21 cellular contexts compared by ENCODE assay signal in the genomic region with DNA sequence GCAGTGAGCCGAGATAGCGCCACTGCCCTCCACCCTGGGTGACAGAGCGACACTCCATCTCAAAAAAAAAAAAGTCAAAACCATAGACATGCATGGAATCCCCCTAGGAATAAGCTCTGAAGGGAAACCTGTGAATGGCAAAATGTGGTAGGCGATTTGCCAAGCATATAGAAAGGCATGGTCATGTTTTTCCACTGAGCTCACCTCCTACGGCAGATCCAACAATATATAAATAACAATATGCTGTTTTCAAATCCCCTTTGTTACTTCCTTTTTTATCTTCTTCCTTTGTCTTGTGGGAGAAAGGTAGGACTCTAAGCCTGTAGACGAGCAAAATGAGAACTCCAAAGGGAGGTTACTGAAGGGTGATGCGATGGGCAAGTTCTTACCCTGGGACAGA.
DNase-seq lines count a peak whose midpoint lies in the region; ATAC-seq and TF ChIP-seq lines count a peak whose summit lies in the region.
"Had no signal": no experiment of that assay in that cellular context is flagged by ENCODE, and none has a peak within 500 bp of the region (broad histone marks: within the 10 kb centered on the region; RNA-seq: fewer than 3 reads in every experiment).

No MANE protein-coding gene starts in this region.

- no peak for DNase-seq in heart right ventricle
- DNase-seq in Right ventricle myocardium inferior (ENCODE audit: missing footprints) = no peak
- peak; percentile 74 to 76 for DNase-seq in dermis microvascular lymphatic vessel endothelial cell (ENCODE audit: low read depth in 2 of 2)
- DNase-seq in sigmoid colon = no peak
- no peak for DNase-seq in vagina (ENCODE audit: extremely low spot score in 2 of 2)
- no peak for DNase-seq in mesenteric fat pad (ENCODE audit: low spot score)
- no peak for DNase-seq in glutamatergic neuron
- DNase-seq: activated CD4-positive, alpha-beta memory T cell treated with anti-CD3 and anti-CD28 coated beads, Interleukin-2, amount 10 ng/mL, durations not matched to agents 7 days and 5 days; activated naive CD8-positive, alpha-beta T cell treated with anti-CD3 and anti-CD28 coated beads, Interleukin-2, amount 10 ng/mL, durations not matched to agents 7 days and 5 days; activated T-cell treated with anti-CD3 and anti-CD28 coated beads, Interleukin-2, amount 50 U/mL, for 48 hours; C1 segment of cervical spinal cord; DMS153; NCI-H1436 treated with DMSO at 0.1 percent for 48 hours; NCI-H446; ovary; small intestine had no signal

- peaks cover 12% of the 10 kb centered on the region for H3K4me1 Mint-ChIP-seq in glutamatergic neuron (ENCODE audit: low read depth, unreplicated experiment)

- H3K27me3 ChIP-seq in heart right ventricle = no peaks in the 10 kb centered on the region
- no peaks in the 10 kb centered on the region for H3K27me3 ChIP-seq in sigmoid colon
- H3K27me3 ChIP-seq in vagina = no peaks in the 10 kb centered on the region
- H3K27me3 ChIP-seq: ovary had no signal

- H3K4me3 ChIP-seq in heart right ventricle (no peak overlapping the region), sigmoid colon (no peak overlapping the region), vagina (no peak overlapping the region)
- H3K4me3 ChIP-seq: A549, ovary had no signal

- H3K36me3 ChIP-seq in heart right ventricle = peaks cover 0 to 19% (median 0%) of the 10 kb centered on the region in 9 donors
- no peaks in the 10 kb centered on the region for H3K36me3 ChIP-seq in sigmoid colon
- H3K36me3 ChIP-seq in vagina = no peaks in the 10 kb centered on the region
- H3K36me3 ChIP-seq: ovary had no signal

- TF ChIP-seq EP300 in sigmoid colon (IDR thresholded peaks at IDR 0.05) = no peak

- 76 to 77% methylated on average over 7 of the region's 7 CpGs for WGBS in heart right ventricle, 2 donors
- 85 to 92% methylated on average over 7 of the region's 7 CpGs for WGBS in sigmoid colon, 2 donors

- H3K27me3 Mint-ChIP-seq in glutamatergic neuron (ENCODE audit: unreplicated experiment) = peaks cover 2% of the 10 kb centered on the region

- no peaks in the 10 kb centered on the region for H3K9me3 ChIP-seq in heart right ventricle
- H3K9me3 ChIP-seq in sigmoid colon = no peaks in the 10 kb centered on the region
- H3K9me3 ChIP-seq in vagina = no peaks in the 10 kb centered on the region
- H3K9me3 ChIP-seq: A549, ovary had no signal

- ATAC-seq in heart right ventricle = no peak
- no peak for ATAC-seq in Right ventricle myocardium inferior
- no peak for ATAC-seq in HG02610 (IDR thresholded peaks at IDR 0.05; ENCODE audit: unreplicated experiment)
- ATAC-seq: A549, HepG2, left lobe of liver had no signal

- no peak overlapping the region for H3K4me3 Mint-ChIP-seq in glutamatergic neuron (ENCODE audit: unreplicated experiment)
- H3K4me3 Mint-ChIP-seq: activated CD4-positive, alpha-beta memory T cell treated with anti-CD3 and anti-CD28 coated beads, Interleukin-2, amount 10 ng/mL, durations not matched to agents 7 days and 5 days; activated naive CD8-positive, alpha-beta T cell treated with anti-CD3 and anti-CD28 coated beads, Interleukin-2, amount 10 ng/mL, durations not matched to agents 7 days and 5 days had no signal

- H3K36me3 Mint-ChIP-seq in glutamatergic neuron (ENCODE audit: unreplicated experiment) = no peaks in the 10 kb centered on the region
- H3K36me3 Mint-ChIP-seq: activated naive CD8-positive, alpha-beta T cell treated with anti-CD3 and anti-CD28 coated beads, Interleukin-2, amount 10 ng/mL, durations not matched to agents 7 days and 5 days had no signal

- H3K27ac Mint-ChIP-seq in glutamatergic neuron (ENCODE audit: unreplicated experiment) = no peak overlapping the region
- H3K27ac Mint-ChIP-seq: activated CD4-positive, alpha-beta memory T cell treated with anti-CD3 and anti-CD28 coated beads, Interleukin-2, amount 10 ng/mL, durations not matched to agents 7 days and 5 days; activated naive CD8-positive, alpha-beta T cell treated with anti-CD3 and anti-CD28 coated beads, Interleukin-2, amount 10 ng/mL, durations not matched to agents 7 days and 5 days had no signal

- H3K4me1 ChIP-seq in heart right ventricle (peaks cover 4 to 48% (median 38%) of the 10 kb centered on the region in 9 donors), sigmoid colon (peaks cover 0 to 59% (median 49%) of the 10 kb centered on the region in 4 donors), vagina (peaks cover 35% of the 10 kb centered on the region)

- intact Hi-C loops in heart right ventricle (cut with DNase I) (loop anchor here in 5 of 10 donors (2.0 to 10.0 kb wide), 8 partner anchors 66 to 289 kb away; no protein-coding TSS in a partner anchor), Right ventricle myocardium inferior (cut with DNase I) (loop anchor here (5.0 to 10.0 kb wide), 3 partner anchors 66 to 201 kb away; no protein-coding TSS in a partner anchor), sigmoid colon (cut with DNase I) (no loop called here), vagina (cut with DNase I) (loop anchor here (10.0 kb wide), 2 partner anchors 119 to 199 kb away; no protein-coding TSS in a partner anchor)

- TF ChIP-seq POLR2A in sigmoid colon (IDR thresholded peaks at IDR 0.05) = no peak
- no peak for TF ChIP-seq POLR2A in vagina (IDR thresholded peaks at IDR 0.05)

- H3K27ac ChIP-seq in heart right ventricle = peak overlapping the region in 8 of 10 donors; percentile 57 to 79 (median 67)
- peak overlapping the region; percentile 74 to 91 (median 86) for H3K27ac ChIP-seq in sigmoid colon
- peak overlapping the region; percentile 58 for H3K27ac ChIP-seq in vagina
- H3K27ac ChIP-seq: ovary, VCaP had no signal

- no peak for TF ChIP-seq CTCF in heart right ventricle (IDR thresholded peaks at IDR 0.05)
- no peak for TF ChIP-seq CTCF in sigmoid colon (IDR thresholded peaks at IDR 0.05)
- no peak for TF ChIP-seq CTCF in vagina (IDR thresholded peaks at IDR 0.05)
- no peak for TF ChIP-seq CTCF in glutamatergic neuron (IDR thresholded peaks at IDR 0.05; ENCODE audit: partially characterized antibody, unreplicated experiment)

- H3K9me3 Mint-ChIP-seq in glutamatergic neuron (ENCODE audit: unreplicated experiment) = no peaks in the 10 kb centered on the region
- H3K9me3 Mint-ChIP-seq: activated CD4-positive, alpha-beta memory T cell treated with anti-CD3 and anti-CD28 coated beads, Interleukin-2, amount 10 ng/mL, durations not matched to agents 7 days and 5 days; activated naive CD8-positive, alpha-beta T cell treated with anti-CD3 and anti-CD28 coated beads, Interleukin-2, amount 10 ng/mL, durations not matched to agents 7 days and 5 days had no signal

Comparison
In these comparisons a context has a peak if more than half of its experiments do, and no peak if none do; other contexts are left out.
1. DNase-seq: peak in dermis microvascular lymphatic vessel endothelial cell (2 of 2); none in heart right ventricle (0 of 2), Right ventricle myocardium inferior (single experiment), sigmoid colon (single experiment), vagina (0 of 2), mesenteric fat pad (single experiment) and glutamatergic neuron (single experiment).
2. Peak in every context shown above with its lines, with median percentiles within 50 percentile points of each other: H3K27ac ChIP-seq.